2 cellular contexts compared by ENCODE assay signal in genomic region chr18:49360582-49360981, GRCh38.
TF ChIP-seq lines count a peak whose summit lies in the region.

No MANE protein-coding gene starts in this region.

TF ChIP-seq in IMR-90, 13 proteins besides CTCF, POLR2A, EP300 and RAD21 (continued from another document):
- TF ChIP-seq USF2 (IDR thresholded peaks at IDR 0.05; ENCODE audit: low read depth, low read length) (no peak), ELK1 (IDR thresholded peaks at IDR 0.05; ENCODE audit: borderline replicate concordance, low read depth, low read length) (no peak), RFX5 (IDR thresholded peaks at IDR 0.05; ENCODE audit: low read depth, low read length) (no peak), RCOR1 (IDR thresholded peaks at IDR 0.05; ENCODE audit: insufficient replicate concordance, low read length) (no peak)
TF ChIP-seq in IMR-90: peak in this region for 0.

TF ChIP-seq in GM12878, 131 proteins besides CTCF, POLR2A, EP300 and RAD21 (continued from another document):
- TF ChIP-seq TARDBP (IDR thresholded peaks at IDR 0.05; ENCODE audit: borderline replicate concordance) = no peak
- peak; percentile 93 for TF ChIP-seq RUNX3 (IDR thresholded peaks at IDR 0.05; ENCODE audit: low read length)
- TF ChIP-seq NRF1 (conservative IDR thresholded peaks at IDR 0.05; ENCODE audit: low read depth, low read length) = no peak
- no peak for TF ChIP-seq GABPA (IDR thresholded peaks at IDR 0.05; ENCODE audit: low read depth)
- no peak for TF ChIP-seq HDGF (IDR thresholded peaks at IDR 0.05)
- no peak for TF ChIP-seq ESRRA (IDR thresholded peaks at IDR 0.05; ENCODE audit: low read length)
- no peak for TF ChIP-seq POU2F2 (IDR thresholded peaks at IDR 0.05; ENCODE audit: borderline replicate concordance, low read depth, low read length)
- peak; percentile 51; the same call in 1 of the 2 replicates for TF ChIP-seq TCF7 (IDR thresholded peaks at IDR 0.05; ENCODE audit: borderline replicate concordance)
- TF ChIP-seq EED (IDR thresholded peaks at IDR 0.05; ENCODE audit: low read depth) = peak; percentile 46; the same call in 1 of the 2 replicates
- peak; percentile 65 to 66 for TF ChIP-seq IKZF2 (IDR thresholded peaks at IDR 0.05)
- TF ChIP-seq RFX5 (IDR thresholded peaks at IDR 0.05; ENCODE audit: low read depth, low read length) = no peak
